In the genomic region with DNA sequence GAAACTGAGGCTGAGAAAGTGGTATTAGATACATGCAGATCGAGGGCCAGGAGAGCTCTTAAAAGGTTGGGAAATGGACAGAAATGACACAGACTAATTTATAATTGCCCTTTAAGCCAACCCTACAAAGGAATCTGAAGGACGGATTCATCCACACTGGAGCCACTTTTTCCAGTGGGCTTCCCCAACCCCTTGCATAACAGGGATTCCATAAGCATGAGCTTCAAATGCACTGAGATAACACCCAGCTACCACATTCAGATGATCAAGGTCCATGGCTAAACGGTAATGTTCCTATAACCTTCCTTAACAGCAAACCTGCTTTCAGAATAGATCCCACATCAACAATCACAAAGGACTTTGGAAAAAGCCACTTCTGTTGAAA, we compare ENCODE assay signal across 20 cellular contexts. TPM values are rescaled to one million over a fixed set of nuclear protein-coding genes. Genes with fewer than 3 reads are reported as not detected.
"Had no signal": no experiment of that assay in that cellular context is flagged by ENCODE, and none has a peak within 500 bp of the region (broad histone marks: within the 10 kb centered on the region; RNA-seq: fewer than 3 reads in every experiment).

No MANE protein-coding gene starts in this region.

- H3K9me3 ChIP-seq: breast epithelium, esophagus squamous epithelium, heart left ventricle, pancreas, stomach, thoracic aorta had no signal

- H3K27me3 ChIP-seq: esophagus squamous epithelium, stomach had no signal

- H3K36me3 ChIP-seq: breast epithelium, esophagus squamous epithelium, heart left ventricle, pancreas, stomach, thoracic aorta had no signal

- ATAC-seq: activated CD8-positive, alpha-beta memory T cell treated with anti-CD3 and anti-CD28 coated beads, Interleukin-2, amount 10 ng/mL, durations not matched to agents 7 days and 5 days; heart left ventricle; left ventricle myocardium superior; pancreas had no signal

- H3K4me3 ChIP-seq: breast epithelium, esophagus squamous epithelium, heart left ventricle, pancreas, stomach, thoracic aorta had no signal

- H3K4me1 ChIP-seq: breast epithelium, pancreas had no signal

- FAIRE-seq: colon, frontal cortex, kidney, pancreas, urothelium cell line had no signal

- DNase-seq: activated CD4-positive, alpha-beta T cell treated with anti-CD3 and anti-CD28 coated beads, Interleukin-2, amount 50 U/mL, for 4 hours; activated CD4-positive, CD25-positive, alpha-beta regulatory T cell treated with anti-CD3 and anti-CD28 coated beads, Interleukin-2, amount 50 U/mL, for 72 hours; activated CD8-positive, alpha-beta memory T cell treated with anti-CD3 and anti-CD28 coated beads, Interleukin-2, amount 10 ng/mL, durations not matched to agents 7 days and 5 days; activated effector memory CD4-positive, alpha-beta T cell treated with Interleukin-2 at 50 U/mL for 16 hours; activated T-cell treated with anti-CD3 and anti-CD28 coated beads, Interleukin-2, amount 50 U/mL, for 24 hours; esophagus squamous epithelium; heart left ventricle; kidney; left ventricle myocardium superior; mesendoderm; pancreas; stimulated activated CD4-positive, alpha-beta T cell treated with anti-CD3 and anti-CD28 coated beads, Interleukin-15, amount 100 ng/mL, for 24 hours; stimulated activated CD4-positive, alpha-beta T cell treated with anti-CD3 and anti-CD28 coated beads, Interleukin-4, amount 100 ng/mL, for 24 hours; stomach had no signal

- H3K27ac ChIP-seq: breast epithelium, esophagus squamous epithelium, heart left ventricle, pancreas, thoracic aorta had no signal

RNA-seq across cellular contexts. Expression of a gene that starts 34.2 kb away (rescaled TPM):
- total RNA-seq: activated CD8-positive, alpha-beta memory T cell treated with anti-CD3 and anti-CD28 coated beads, Interleukin-2, amount 10 ng/mL, durations not matched to agents 7 days and 5 days; breast epithelium; frontal cortex; kidney; left ventricle myocardium superior; neural crest cell; pancreas; stomach; thoracic aorta had no signal
- polyA plus RNA-seq: heart left ventricle, stomach had no signal
